ENCODE assay signal across 1 cellular context in genomic region chr17:43834106-43834505, GRCh38.
TF ChIP-seq lines count a peak whose summit lies in the region.

No MANE protein-coding gene starts in this region.

TF ChIP-seq in A549, 52 proteins besides CTCF, POLR2A, EP300 and RAD21 (continued from another document):
- TF ChIP-seq USF2 (IDR thresholded peaks at IDR 0.05): no peak
- no peak for TF ChIP-seq POLR2AphosphoS2 (conservative IDR thresholded peaks at IDR 0.05; ENCODE audit: low read length)
- no peak for TF ChIP-seq GATA3 (IDR thresholded peaks at IDR 0.05; ENCODE audit: borderline replicate concordance)
- TF ChIP-seq BHLHE40 (IDR thresholded peaks at IDR 0.05; ENCODE audit: low read depth, low read length): no peak
- TF ChIP-seq ZFP36 (IDR thresholded peaks at IDR 0.05; ENCODE audit: borderline replicate concordance, partially characterized antibody): no peak
- no peak for TF ChIP-seq HOXB5 (CRISPR knock-in tag; IDR thresholded peaks at IDR 0.05)
- TF ChIP-seq, protein P1, sequence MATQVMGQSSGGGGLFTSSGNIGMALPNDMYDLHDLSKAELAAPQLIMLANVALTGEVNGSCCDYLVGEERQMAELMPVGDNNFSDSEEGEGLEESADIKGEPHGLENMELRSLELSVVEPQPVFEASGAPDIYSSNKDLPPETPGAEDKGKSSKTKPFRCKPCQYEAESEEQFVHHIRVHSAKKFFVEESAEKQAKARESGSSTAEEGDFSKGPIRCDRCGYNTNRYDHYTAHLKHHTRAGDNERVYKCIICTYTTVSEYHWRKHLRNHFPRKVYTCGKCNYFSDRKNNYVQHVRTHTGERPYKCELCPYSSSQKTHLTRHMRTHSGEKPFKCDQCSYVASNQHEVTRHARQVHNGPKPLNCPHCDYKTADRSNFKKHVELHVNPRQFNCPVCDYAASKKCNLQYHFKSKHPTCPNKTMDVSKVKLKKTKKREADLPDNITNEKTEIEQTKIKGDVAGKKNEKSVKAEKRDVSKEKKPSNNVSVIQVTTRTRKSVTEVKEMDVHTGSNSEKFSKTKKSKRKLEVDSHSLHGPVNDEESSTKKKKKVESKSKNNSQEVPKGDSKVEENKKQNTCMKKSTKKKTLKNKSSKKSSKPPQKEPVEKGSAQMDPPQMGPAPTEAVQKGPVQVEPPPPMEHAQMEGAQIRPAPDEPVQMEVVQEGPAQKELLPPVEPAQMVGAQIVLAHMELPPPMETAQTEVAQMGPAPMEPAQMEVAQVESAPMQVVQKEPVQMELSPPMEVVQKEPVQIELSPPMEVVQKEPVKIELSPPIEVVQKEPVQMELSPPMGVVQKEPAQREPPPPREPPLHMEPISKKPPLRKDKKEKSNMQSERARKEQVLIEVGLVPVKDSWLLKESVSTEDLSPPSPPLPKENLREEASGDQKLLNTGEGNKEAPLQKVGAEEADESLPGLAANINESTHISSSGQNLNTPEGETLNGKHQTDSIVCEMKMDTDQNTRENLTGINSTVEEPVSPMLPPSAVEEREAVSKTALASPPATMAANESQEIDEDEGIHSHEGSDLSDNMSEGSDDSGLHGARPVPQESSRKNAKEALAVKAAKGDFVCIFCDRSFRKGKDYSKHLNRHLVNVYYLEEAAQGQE (IDR thresholded peaks at IDR 0.05): no peak
- TF ChIP-seq HDAC2 (IDR thresholded peaks at IDR 0.05): no peak
